ENCODE assay signal across 23 cellular contexts in genomic region chr5:32001722-32002121, GRCh38.
"Had no signal": no experiment of that assay in that cellular context is flagged by ENCODE, and none has a peak within 500 bp of the region (broad histone marks: within the 10 kb centered on the region; RNA-seq: fewer than 3 reads in every experiment).

No MANE protein-coding gene starts in this region.

- H3K36me3 Mint-ChIP-seq: activated naive CD4-positive, alpha-beta T cell treated with anti-CD3 and anti-CD28 coated beads, Interleukin-2, amount 50 U/mL, for 72 hours; memory B cell had no signal

- H3K27me3 ChIP-seq: adrenal gland, breast epithelium, gastrocnemius medialis, neutrophil, vagina had no signal

- H3K27ac Mint-ChIP-seq: activated naive CD4-positive, alpha-beta T cell treated with anti-CD3 and anti-CD28 coated beads, Interleukin-2, amount 50 U/mL, for 72 hours; activated T-helper 1 cell treated with anti-CD3 and anti-CD28 coated beads, Interleukin-12 subunit alpha, Interleukin-12 subunit beta, Interleukin-2, Interleukin-4 antibody, amounts not matched to agents 30 ng/mL and 10 ng/mL and 1 ng/mL, durations not matched to agents 14 hours and 24 hours and 36 hours; memory B cell had no signal

- H3K9me3 Mint-ChIP-seq: activated T-helper 1 cell treated with anti-CD3 and anti-CD28 coated beads, Interleukin-12 subunit alpha, Interleukin-12 subunit beta, Interleukin-2, Interleukin-4 antibody, amounts not matched to agents 30 ng/mL and 10 ng/mL and 1 ng/mL, durations not matched to agents 14 hours and 24 hours and 36 hours; T-helper 1 cell treated with Interleukin-12 subunit alpha and Interleukin-12 subunit beta and Interleukin-4 antibody, amounts not matched to agents 30 μg/mL and 1 μg/mL, for 36 hours had no signal

- H3K4me3 ChIP-seq: adrenal gland, breast epithelium, gastrocnemius medialis, vagina had no signal

- H3K9ac ChIP-seq: parathyroid adenoma had no signal

- H3K4me1 ChIP-seq: adrenal gland, breast epithelium, gastrocnemius medialis, parathyroid adenoma, vagina had no signal

- H3K27ac ChIP-seq: adrenal gland, breast epithelium, gastrocnemius medialis, neutrophil, parathyroid adenoma, vagina, VCaP had no signal

- H3K27me3 Mint-ChIP-seq: naive thymus-derived CD4-positive, alpha-beta T cell had no signal

- H3K9me3 ChIP-seq: adrenal gland, breast epithelium, gastrocnemius medialis, neutrophil, vagina had no signal

- H3K4me3 Mint-ChIP-seq: activated T-helper 1 cell treated with anti-CD3 and anti-CD28 coated beads, Interleukin-12 subunit alpha, Interleukin-12 subunit beta, Interleukin-2, Interleukin-4 antibody, amounts not matched to agents 30 ng/mL and 10 ng/mL and 1 ng/mL, durations not matched to agents 14 hours and 24 hours and 36 hours; memory B cell; naive thymus-derived CD4-positive, alpha-beta T cell; T-helper 1 cell treated with Interleukin-12 subunit alpha and Interleukin-12 subunit beta and Interleukin-4 antibody, amounts not matched to agents 30 μg/mL and 1 μg/mL, for 36 hours had no signal

- H2AFZ ChIP-seq: parathyroid adenoma had no signal

- ATAC-seq: esophagus mucosa; gastrocnemius medialis; naive thymus-derived CD4-positive, alpha-beta T cell had no signal

- H3K79me2 ChIP-seq: parathyroid adenoma had no signal

- DNase-seq: activated CD4-positive, alpha-beta T cell treated with anti-CD3 and anti-CD28 coated beads for 1 hour; activated gamma-delta T cell treated with Interleukin-2 at 50 U/mL for 16 hours; activated T-cell treated with anti-CD3 and anti-CD28 coated beads for 4 hours; adrenal gland; cerebellar nuclear complex; cortex of kidney; gastrocnemius medialis; naive thymus-derived CD4-positive, alpha-beta T cell; stimulated activated CD4-positive, alpha-beta T cell treated with anti-CD3 and anti-CD28 coated beads, Interleukin-12 subunit alpha, Interleukin-12 subunit beta, amount 100 ng/mL, for 4 hours; stimulated activated CD4-positive, alpha-beta T cell treated with anti-CD3 and anti-CD28 coated beads, Interleukin-1b, Interleukin-23, amount 100 ng/mL, for 48 hours; stimulated activated CD8-positive, alpha-beta memory T cell treated with anti-CD3 and anti-CD28 coated beads, Interleukin-4, amount 100 ng/mL, for 48 hours; stimulated activated naive CD4-positive, alpha-beta T cell treated with Interleukin-2 at 50 U/mL for 16 hours; trophoblast cell had no signal

- H3K36me3 ChIP-seq: adrenal gland, breast epithelium, gastrocnemius medialis, neutrophil, vagina had no signal
